ENCODE assay signal across 8 cellular contexts in the genomic region with DNA sequence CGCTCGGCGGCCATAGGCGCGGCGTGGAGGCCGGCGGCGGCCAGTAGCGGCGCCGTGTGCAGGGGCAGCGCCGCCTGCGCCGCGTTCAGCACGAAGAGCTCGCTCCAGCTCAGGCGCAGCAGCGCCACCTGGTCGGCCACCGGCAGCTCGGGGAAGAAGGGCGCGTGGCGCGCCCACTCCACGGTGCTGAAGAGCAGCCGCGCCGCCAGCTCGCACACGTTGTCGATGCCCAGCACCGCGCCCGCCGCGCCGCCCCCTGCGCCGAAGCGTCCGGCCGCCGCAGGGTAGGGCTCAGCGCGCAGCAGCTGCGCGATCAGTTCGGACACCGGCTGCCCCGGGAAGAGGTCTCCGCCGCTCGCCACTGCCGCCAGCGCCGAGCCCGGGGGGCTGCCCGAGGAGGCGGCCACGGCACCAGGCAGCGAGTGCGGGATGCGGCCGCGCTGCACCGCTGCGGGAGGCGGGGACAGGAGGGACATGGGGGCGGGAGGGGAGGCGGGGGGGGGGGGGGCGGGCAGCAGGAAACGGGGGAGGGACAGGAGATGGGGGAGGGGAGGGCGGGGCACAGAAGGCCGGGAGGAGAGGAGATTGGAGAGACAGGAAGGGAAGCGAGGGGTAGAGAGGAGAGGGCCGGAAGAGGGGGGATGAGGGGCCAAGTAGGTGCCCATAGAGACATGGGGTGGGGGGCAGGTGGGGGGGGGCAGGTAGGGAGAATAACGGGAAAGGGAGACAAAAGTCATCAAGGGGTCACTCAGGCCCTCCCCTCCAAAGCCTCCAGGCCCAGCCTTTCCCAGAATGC. TPM values are rescaled to one million over a fixed set of nuclear protein-coding genes. Genes with fewer than 3 reads are reported as not detected.
A peak's percentile ranks its signal among the peaks of the same experiment; 100 is the strongest.
DNase-seq lines count a peak whose midpoint lies in the region; ATAC-seq and TF ChIP-seq lines count a peak whose summit lies in the region.

No MANE protein-coding gene starts in this region.

- no peaks in the 10 kb centered on the region for H3K36me3 Mint-ChIP-seq in T-cell

- peak; percentile 89 to 96 (median 94) for ATAC-seq in T-cell (replicated peaks in 1 of 4)

- H3K27me3 Mint-ChIP-seq in T-cell, result no peaks in the 10 kb centered on the region

- peak overlapping the region; percentile 54 for H3K4me3 ChIP-seq in AG10803 (ENCODE audit: low read length)
- peak overlapping the region; percentile 31 to 59 for H3K4me3 ChIP-seq in right atrium auricular region
- peak overlapping the region; percentile 61 for H3K4me3 ChIP-seq in rectal smooth muscle tissue (ENCODE audit: low read length)

- H3K4me1 ChIP-seq in right atrium auricular region (peaks cover 0 to 27% of the 10 kb centered on the region in 2 donors), rectal smooth muscle tissue (ENCODE audit: control insufficient read depth, insufficient read depth, low read length) (peaks cover 6% of the 10 kb centered on the region)

- H3K36me3 ChIP-seq in right atrium auricular region, result peaks cover 33% of the 10 kb centered on the region
- H3K36me3 ChIP-seq in rectal smooth muscle tissue (ENCODE audit: control insufficient read depth, insufficient read depth, low read length), result peaks cover 20% of the 10 kb centered on the region

- CTCF ChIA-PET in T-cell (lab: Charles Lee), result interaction anchor here in 1 of 2 donors (0.5 to 1.6 kb wide), 5 partner anchors 20 to 153 kb away, joined by 3 to 6 read pairs (median 4); partner anchors contain the start of gene USE1

- H3K27ac Mint-ChIP-seq in T-cell, result no peak overlapping the region

- H3K9me3 Mint-ChIP-seq in T-cell, result no peaks in the 10 kb centered on the region

- H3K27ac ChIP-seq in right atrium auricular region (peak overlapping the region; percentile 67 to 69), rectal smooth muscle tissue (ENCODE audit: low read depth, low read length) (peak overlapping the region; percentile 64)

- POLR2A ChIA-PET in T-cell (lab: Charles Lee), result interaction anchor here in 1 of 2 donors (0.5 kb wide), 1 partner anchor 160 kb away, joined by 3 read pairs; the partner anchor contains the start of gene MYO9B

- H3K9ac ChIP-seq in rectal smooth muscle tissue (ENCODE audit: low read length), result peak overlapping the region; percentile 4

- TF ChIP-seq CTCF in AG10803 (conservative IDR thresholded peaks at IDR 0.05; ENCODE audit: low read length) (peak; percentile 38), right atrium auricular region (IDR thresholded peaks at IDR 0.05) (peak; percentile 51 to 84)

- no peaks in the 10 kb centered on the region for H3K9me3 ChIP-seq in right atrium auricular region

- peak overlapping the region; percentile 74 to 81 (median 78) for H3K4me3 Mint-ChIP-seq in T-cell

- peak; percentile 51 for TF ChIP-seq POLR2A in GM19193 (IDR thresholded peaks at IDR 0.05; ENCODE audit: extremely low read depth, insufficient read depth, insufficient read length)

- peaks cover 6 to 17% (median 11%) of the 10 kb centered on the region in 3 donors for H3K4me1 Mint-ChIP-seq in T-cell

- H3K27me3 ChIP-seq in right atrium auricular region (no peaks in the 10 kb centered on the region), rectal smooth muscle tissue (ENCODE audit: control insufficient read depth, insufficient read depth, low read length) (no peaks in the 10 kb centered on the region)

- DNase-seq in AG10803 (ENCODE audit: low read depth) (peak; percentile 64), KG1 (lab: John Stamatoyannopoulos, UW) (peak; percentile 29), T-cell (peak; percentile 51 to 81 (median 70)), amniotic stem cell (lab: John Stamatoyannopoulos, UW) (peak; percentile 43), right atrium auricular region (ENCODE audit: low spot score) (no peak), NCI-H524 treated with DMSO at 0.1 percent for 48 hours (lab: John Stamatoyannopoulos, UW) (no peak)

RNA-seq across cellular contexts. Expression of gene OCEL1, which starts 9.8 kb away (rescaled TPM):
- 10 to 100 TPM; 21.5 to 33.3 (median 23.0) TPM for total RNA-seq in T-cell
- total RNA-seq in right atrium auricular region, result 1 to 10 TPM; 5.9 to 8.2 TPM

RNA-seq across cellular contexts. Expression of gene NR2F6, which starts 9.9 kb away (rescaled TPM):
- total RNA-seq in T-cell (1 to 10 TPM in 4 of 5 donors, under 1 TPM in 1; 0.55 to 6.4 (median 2.8) TPM), right atrium auricular region (10 to 100 TPM; 63.6 to 69.7 TPM)

RNA-seq across cellular contexts. Expression of gene USE1, which starts 20.7 kb away (rescaled TPM):
- total RNA-seq in T-cell, result 10 to 100 TPM; 23.8 to 45.2 (median 38.6) TPM
- 10 to 100 TPM; 17.5 to 18.4 TPM for total RNA-seq in right atrium auricular region

RNA-seq across cellular contexts. Expression of gene USHBP1, which starts 28.7 kb away (rescaled TPM):
- total RNA-seq in T-cell (under 1 TPM in 4 of 5 donors, not detected in 1; 0.10 to 0.61 (median 0.38) TPM), right atrium auricular region (1 to 10 TPM; 4.3 to 6.6 TPM)

RNA-seq across cellular contexts. Expression of gene BABAM1, which starts 31.4 kb away (rescaled TPM):
- total RNA-seq in T-cell, result 100 to 1,000 TPM in 3 of 5 donors, 10 to 100 TPM in 2; 76.7 to 130 (median 117) TPM
- total RNA-seq in right atrium auricular region, result 10 to 100 TPM; 67.9 to 71.7 TPM

Comparison
In these comparisons a context has a peak if more than half of its experiments do, and no peak if none do; other contexts are left out.
1. DNase-seq: peak in AG10803 (single experiment), KG1 (single experiment), T-cell (34 of 34) and amniotic stem cell (single experiment); none in right atrium auricular region (single experiment) and NCI-H524 treated with DMSO at 0.1 percent for 48 hours (single experiment).
2. RNA of gene NR2F6, which starts 9.9 kb away (total RNA-seq): 63.6 to 69.7 TPM in right atrium auricular region; 0.55 to 6.4 TPM in T-cell; every median in the first group is over 4 times any median in the second.
3. Peak in every context shown above with its lines, with median percentiles within 50 percentile points of each other: H3K4me3 ChIP-seq.